41 cellular contexts compared by ENCODE assay signal in the genomic region with DNA sequence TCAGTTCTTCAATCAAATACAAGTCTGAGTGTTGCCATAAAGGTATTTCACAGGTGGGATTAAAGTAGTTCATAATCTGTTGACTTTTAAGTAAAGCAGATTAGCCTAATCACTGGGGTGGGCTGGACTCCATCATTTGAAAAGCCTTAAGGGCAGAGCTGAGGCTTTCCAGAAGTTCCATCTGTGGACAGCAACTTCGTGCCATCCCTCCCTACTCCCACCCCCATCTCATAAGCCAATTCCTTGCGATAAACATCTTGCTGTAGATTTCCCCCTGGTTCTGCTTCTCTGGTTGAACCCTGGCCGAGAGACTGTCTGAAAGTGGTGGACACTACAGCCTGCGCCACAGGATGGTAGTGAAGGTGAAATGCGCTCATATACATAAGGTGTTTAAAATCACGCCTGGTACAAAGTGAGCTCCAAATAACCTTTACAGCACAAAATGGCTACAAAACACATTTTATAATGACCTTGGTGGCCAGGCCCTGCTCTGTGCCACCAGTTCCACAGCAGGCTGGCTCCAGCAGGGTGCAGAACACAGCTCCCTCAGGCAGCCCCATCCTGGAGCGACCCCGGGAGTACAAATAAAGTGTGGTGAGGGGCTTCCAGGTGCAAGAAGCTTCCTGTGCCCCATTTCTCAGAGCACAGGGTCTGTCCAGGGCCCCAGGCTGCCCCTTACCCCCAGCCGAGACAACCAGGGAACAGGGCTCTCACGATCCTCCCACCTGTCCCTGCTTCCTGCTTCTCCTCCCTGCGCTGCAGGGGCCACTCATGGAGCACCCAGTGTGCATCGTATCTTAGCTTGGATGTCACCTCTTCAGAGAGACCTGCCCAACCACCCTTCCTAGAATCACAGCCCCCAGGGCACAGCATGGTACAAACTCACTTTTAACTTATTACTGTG. TPM values are rescaled to one million over a fixed set of nuclear protein-coding genes. Genes with fewer than 3 reads are reported as not detected.
"Had no signal": no experiment of that assay in that cellular context is flagged by ENCODE, and none has a peak within 500 bp of the region (broad histone marks: within the 10 kb centered on the region; RNA-seq: fewer than 3 reads in every experiment).

No MANE protein-coding gene starts in this region.

- H3K4me3 ChIP-seq: ascending aorta, cardiac muscle cell, MG63 had no signal

- H3K36me3 Mint-ChIP-seq: activated naive CD4-positive, alpha-beta T cell treated with anti-CD3 and anti-CD28 coated beads, Interleukin-2, amount 50 U/mL, for 24 hours had no signal

- H3K4me1 ChIP-seq: ascending aorta had no signal

- H3K36me3 ChIP-seq: ascending aorta, cardiac muscle cell, MG63 had no signal

- H3K9me3 Mint-ChIP-seq: central memory CD8-positive, alpha-beta T cell had no signal

- ATAC-seq: activated CD8-positive, alpha-beta T cell treated with anti-CD3 and anti-CD28 coated beads for 36 hours; activated T-cell treated with anti-CD3 and anti-CD28 coated beads, Interleukin-2, amount 50 U/mL, for 72 hours; activated T-helper 17 cell treated with anti-CD3 and anti-CD28 coated beads, Interleukin-2, amount 50 U/mL, for 72 hours; PC-3; Right ventricle myocardium inferior had no signal

- H3K27ac ChIP-seq: ascending aorta, cardiac muscle cell, RWPE1 had no signal

- FAIRE-seq: RCC 7860, TTC549 had no signal

- H3K4me3 Mint-ChIP-seq: activated B cell treated with CpG ODN at 0.5 μM for 24 hours; activated CD8-positive, alpha-beta T cell treated with anti-CD3 and anti-CD28 coated beads for 36 hours; activated naive CD4-positive, alpha-beta T cell treated with anti-CD3 and anti-CD28 coated beads, Interleukin-2, amount 50 U/mL, for 24 hours; activated naive CD8-positive, alpha-beta T cell treated with anti-CD3 and anti-CD28 coated beads, Interleukin-2, amount 10 ng/mL, durations not matched to agents 7 days and 5 days; activated T-cell treated with anti-CD3 and anti-CD28 coated beads, Interleukin-2, amount 50 U/mL, for 72 hours; activated T-helper 17 cell treated with anti-CD3 and anti-CD28 coated beads, Interleukin-2, amount 50 U/mL, for 72 hours; central memory CD8-positive, alpha-beta T cell; T-helper 1 cell treated with Interleukin-12 subunit alpha and Interleukin-12 subunit beta and Interleukin-4 antibody, amounts not matched to agents 30 μg/mL and 1 μg/mL, for 36 hours; T-helper 2 cell treated with Interferon-gamma antibody and Interleukin-4, amounts not matched to agents 5 μg/mL and 100 μg/mL, for 36 hours had no signal

- DNase-seq: activated B cell treated with CpG ODN at 0.5 μM for 24 hours; activated CD4-positive, alpha-beta T cell treated with anti-CD3 and anti-CD28 coated beads for 48 hours; activated CD4-positive, alpha-beta T cell treated with anti-CD3 and anti-CD28 coated beads, Interleukin-2, amount 50 U/mL, for 4 hours; activated CD4-positive, CD25-positive, alpha-beta regulatory T cell treated with anti-CD3 and anti-CD28 coated beads, Interleukin-2, amount 50 U/mL, for 72 hours; activated CD8-positive, alpha-beta T cell treated with anti-CD3 and anti-CD28 coated beads for 36 hours; activated effector memory CD4-positive, alpha-beta T cell treated with anti-CD3 and anti-CD28 coated beads, Interleukin-2, amount 50 U/mL, for 16 hours; activated naive CD4-positive, alpha-beta T cell; activated naive CD8-positive, alpha-beta T cell treated with anti-CD3 and anti-CD28 coated beads, Interleukin-2, amount 10 ng/mL, durations not matched to agents 7 days and 5 days; activated T-cell treated with anti-CD3 and anti-CD28 coated beads, Interleukin-2, amount 50 U/mL, for 1 hour; activated T-cell treated with anti-CD3 and anti-CD28 coated beads, Interleukin-2, amount 50 U/mL, for 72 hours; amygdala; Kasumi-1; KG1; MG63; NCI-H1048; NCI-H1105 treated with DMSO at 0.1 percent for 48 hours; NCI-H1436; NCI-H1694; NCI-H1930; NCI-H2081 treated with DMSO at 0.1 percent for 48 hours; NCI-H226; NCI-H446 treated with DMSO at 0.1 percent for 48 hours; NCI-H524; NCI-H69; NK-92 treated with Interleukin-12 subunit alpha and Interleukin-12 subunit beta, amount 100 ng/mL, for 24 hours; PC-3; SIG-M5 had no signal

- H3K27me3 ChIP-seq: ascending aorta had no signal

- H3K27ac Mint-ChIP-seq: activated B cell treated with CpG ODN at 0.5 μM for 24 hours; activated CD8-positive, alpha-beta T cell treated with anti-CD3 and anti-CD28 coated beads for 36 hours; activated naive CD4-positive, alpha-beta T cell treated with anti-CD3 and anti-CD28 coated beads, Interleukin-2, amount 50 U/mL, for 24 hours; activated naive CD8-positive, alpha-beta T cell treated with anti-CD3 and anti-CD28 coated beads, Interleukin-2, amount 10 ng/mL, durations not matched to agents 7 days and 5 days; activated T-cell treated with anti-CD3 and anti-CD28 coated beads, Interleukin-2, amount 50 U/mL, for 72 hours; activated T-helper 17 cell treated with anti-CD3 and anti-CD28 coated beads, Interleukin-2, amount 50 U/mL, for 72 hours; T-helper 1 cell treated with Interleukin-12 subunit alpha and Interleukin-12 subunit beta and Interleukin-4 antibody, amounts not matched to agents 30 μg/mL and 1 μg/mL, for 36 hours; T-helper 2 cell treated with Interferon-gamma antibody and Interleukin-4, amounts not matched to agents 5 μg/mL and 100 μg/mL, for 36 hours had no signal

- H3K4me1 Mint-ChIP-seq: activated B cell treated with CpG ODN at 0.5 μM for 24 hours; activated naive CD4-positive, alpha-beta T cell treated with anti-CD3 and anti-CD28 coated beads, Interleukin-2, amount 50 U/mL, for 24 hours; activated naive CD8-positive, alpha-beta T cell treated with anti-CD3 and anti-CD28 coated beads, Interleukin-2, amount 10 ng/mL, durations not matched to agents 7 days and 5 days; activated T-helper 17 cell treated with anti-CD3 and anti-CD28 coated beads, Interleukin-2, amount 50 U/mL, for 72 hours; central memory CD8-positive, alpha-beta T cell had no signal

RNA-seq across cellular contexts. Expression of a gene that starts 25.8 kb away (rescaled TPM):
- total RNA-seq: activated B cell treated with CpG ODN at 0.5 μM for 24 hours; activated CD8-positive, alpha-beta T cell treated with anti-CD3 and anti-CD28 coated beads for 36 hours; activated naive CD8-positive, alpha-beta T cell treated with anti-CD3 and anti-CD28 coated beads, Interleukin-2, amount 10 ng/mL, durations not matched to agents 7 days and 5 days had no signal

RNA-seq across cellular contexts. Expression of a gene that starts 52.1 kb away (rescaled TPM):
- total RNA-seq: activated B cell treated with CpG ODN at 0.5 μM for 24 hours; activated CD8-positive, alpha-beta memory T cell treated with anti-CD3 and anti-CD28 coated beads for 36 hours; activated CD8-positive, alpha-beta T cell treated with anti-CD3 and anti-CD28 coated beads for 36 hours; activated naive CD8-positive, alpha-beta T cell treated with anti-CD3 and anti-CD28 coated beads, Interleukin-2, amount 10 ng/mL, durations not matched to agents 7 days and 5 days; activated T-cell treated with anti-CD3 and anti-CD28 coated beads, Interleukin-2, amount 50 U/mL, for 72 hours; activated T-helper 17 cell treated with anti-CD3 and anti-CD28 coated beads, Interleukin-2, amount 50 U/mL, for 72 hours; ascending aorta; cardiac muscle cell; PC-3; Right ventricle myocardium inferior; SK-MEL-5 had no signal
- polyA plus RNA-seq: adipose tissue, cardiac muscle cell had no signal
